In the genomic region with DNA sequence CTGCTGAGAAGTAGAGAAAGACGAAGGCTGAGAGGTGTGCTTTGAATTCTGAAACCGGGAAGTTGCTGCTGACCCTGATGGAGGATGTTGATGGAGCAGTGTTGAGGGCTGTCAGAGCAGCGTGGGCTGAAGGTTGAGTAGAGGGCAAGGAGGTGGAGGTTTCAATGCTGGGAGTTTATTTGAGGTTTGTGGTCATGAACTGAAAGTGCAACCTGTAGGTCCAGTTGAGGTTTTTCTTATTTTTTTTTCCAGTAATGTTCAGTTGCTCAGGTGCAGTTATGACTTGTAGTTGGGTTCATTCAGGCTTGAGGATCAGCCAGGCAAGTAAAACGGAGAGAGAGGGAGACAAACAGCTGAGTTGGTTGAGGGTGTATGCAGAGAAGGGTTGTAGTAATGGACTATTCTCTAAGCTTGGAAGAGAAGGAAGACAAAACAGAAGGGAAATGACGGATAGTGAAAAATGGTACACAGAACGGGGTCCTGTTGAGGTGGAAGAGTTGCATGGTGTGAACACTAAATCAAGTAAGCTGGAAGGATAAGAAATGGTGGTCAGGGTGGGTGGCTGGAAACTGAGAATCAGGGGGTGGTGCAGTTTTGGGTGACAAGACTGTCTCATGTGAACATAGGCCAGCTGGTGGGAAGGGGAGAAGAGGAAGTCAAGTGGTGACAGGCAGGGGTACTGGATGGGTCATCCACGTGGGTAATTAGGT, we compare ENCODE assay signal across 9 cellular contexts. TPM values are rescaled to one million over a fixed set of nuclear protein-coding genes. Genes with fewer than 3 reads are reported as not detected.
DNase-seq lines count a peak whose midpoint lies in the region; ATAC-seq and TF ChIP-seq lines count a peak whose summit lies in the region.
"Had no signal": no experiment of that assay in that cellular context is flagged by ENCODE, and none has a peak within 500 bp of the region (broad histone marks: within the 10 kb centered on the region; RNA-seq: fewer than 3 reads in every experiment).

No MANE protein-coding gene starts in this region.

- no peaks in the 10 kb centered on the region for H4K20me1 ChIP-seq in neural progenitor cell (ENCODE audit: low read depth)

- POLR2A ChIA-PET in CD8-positive, alpha-beta memory T cell (lab: Charles Lee): interaction anchor here (0.9 kb wide), 1 partner anchor 9 kb away, joined by 3 read pairs; no protein-coding TSS in a partner anchor

- H3K27me3 Mint-ChIP-seq in CD8-positive, alpha-beta memory T cell: peaks cover 0 to 5% of the 10 kb centered on the region in 2 donors
- peaks cover 4% of the 10 kb centered on the region for H3K27me3 Mint-ChIP-seq in activated naive CD8-positive, alpha-beta T cell treated with anti-CD3 and anti-CD28 coated beads, Interleukin-2, amount 50 U/mL, for 24 hours
- peaks cover 2% of the 10 kb centered on the region for H3K27me3 Mint-ChIP-seq in neural progenitor cell (ENCODE audit: insufficient read depth, low read depth)

- H3K9ac ChIP-seq in neural progenitor cell: no peak overlapping the region

- no peaks in the 10 kb centered on the region for H3K79me2 ChIP-seq in neural progenitor cell (ENCODE audit: low read depth)

- no peaks in the 10 kb centered on the region for H3K36me3 Mint-ChIP-seq in CD8-positive, alpha-beta memory T cell
- H3K36me3 Mint-ChIP-seq in activated naive CD8-positive, alpha-beta T cell treated with anti-CD3 and anti-CD28 coated beads, Interleukin-2, amount 50 U/mL, for 24 hours (ENCODE audit: low read depth): no peaks in the 10 kb centered on the region
- H3K36me3 Mint-ChIP-seq in neural progenitor cell: no peaks in the 10 kb centered on the region
- H3K36me3 Mint-ChIP-seq: brain had no signal

- H3K4me2 ChIP-seq in neural progenitor cell: no peak overlapping the region

- CTCF ChIA-PET in CD8-positive, alpha-beta memory T cell (lab: Charles Lee): no interaction called here

- TF ChIP-seq CTCF in neural progenitor cell (IDR thresholded peaks at IDR 0.05): no peak

- intact Hi-C loops in Right ventricle myocardium inferior (cut with DNase I): no loop called here

- H3F3A ChIP-seq in neural progenitor cell (ENCODE audit: low read depth): no peaks in the 10 kb centered on the region

- H3K9me3 Mint-ChIP-seq in CD8-positive, alpha-beta memory T cell: no peaks in the 10 kb centered on the region
- H3K9me3 Mint-ChIP-seq in activated naive CD8-positive, alpha-beta T cell treated with anti-CD3 and anti-CD28 coated beads, Interleukin-2, amount 50 U/mL, for 24 hours: no peaks in the 10 kb centered on the region
- H3K9me3 Mint-ChIP-seq in neural progenitor cell: no peaks in the 10 kb centered on the region
- H3K9me3 Mint-ChIP-seq: brain had no signal

- ATAC-seq in GM21367 (IDR thresholded peaks at IDR 0.05; ENCODE audit: unreplicated experiment) (peak; percentile 54), HG03571 (IDR thresholded peaks at IDR 0.05; ENCODE audit: unreplicated experiment) (peak; percentile 80), Right ventricle myocardium inferior (no peak)
- ATAC-seq in activated naive CD8-positive, alpha-beta T cell treated with anti-CD3 and anti-CD28 coated beads, Interleukin-2, amount 50 U/mL, for 24 hours: peak; percentile 89

- peaks cover 16 to 32% (median 22%) of the 10 kb centered on the region in 3 donors for H3K4me1 Mint-ChIP-seq in CD8-positive, alpha-beta memory T cell
- peaks cover 25% of the 10 kb centered on the region for H3K4me1 Mint-ChIP-seq in activated naive CD8-positive, alpha-beta T cell treated with anti-CD3 and anti-CD28 coated beads, Interleukin-2, amount 50 U/mL, for 24 hours
- H3K4me1 Mint-ChIP-seq in neural progenitor cell: no peaks in the 10 kb centered on the region
- H3K4me1 Mint-ChIP-seq: brain had no signal

- peak in 1 of 5 donors; percentile 38 for DNase-seq in CD8-positive, alpha-beta memory T cell
- peak; percentile 70 for DNase-seq in activated naive CD8-positive, alpha-beta T cell treated with anti-CD3 and anti-CD28 coated beads, Interleukin-2, amount 50 U/mL, for 24 hours
- DNase-seq in neural progenitor cell (ENCODE audit: low spot score) (no peak), foreskin melanocyte (no peak), globus pallidus (ENCODE audit: low spot score) (no peak), Right ventricle myocardium inferior (ENCODE audit: missing footprints) (no peak)

- no peak overlapping the region for H3K27ac ChIP-seq in CD8-positive, alpha-beta memory T cell (ENCODE audit: low read depth, low read length)
- no peak overlapping the region for H3K27ac ChIP-seq in neural progenitor cell

- no peaks in the 10 kb centered on the region for H3K9me3 ChIP-seq in CD8-positive, alpha-beta memory T cell (ENCODE audit: low read length)
- no peaks in the 10 kb centered on the region for H3K9me3 ChIP-seq in neural progenitor cell (ENCODE audit: low read depth)

- peak overlapping the region; percentile 31 to 89 (median 74) for H3K27ac Mint-ChIP-seq in CD8-positive, alpha-beta memory T cell
- peak overlapping the region; percentile 82 for H3K27ac Mint-ChIP-seq in activated naive CD8-positive, alpha-beta T cell treated with anti-CD3 and anti-CD28 coated beads, Interleukin-2, amount 50 U/mL, for 24 hours
- H3K27ac Mint-ChIP-seq in neural progenitor cell: no peak overlapping the region
- H3K27ac Mint-ChIP-seq: brain had no signal

- no peak overlapping the region for H2AFZ ChIP-seq in neural progenitor cell (replicated peaks)

- H3K4me1 ChIP-seq in CD8-positive, alpha-beta memory T cell (ENCODE audit: insufficient read depth, low read length): peaks cover 9% of the 10 kb centered on the region
- no peaks in the 10 kb centered on the region for H3K4me1 ChIP-seq in neural progenitor cell

- no peaks in the 10 kb centered on the region for H3K27me3 ChIP-seq in CD8-positive, alpha-beta memory T cell (ENCODE audit: insufficient read depth, low read length, poor library complexity, severe bottlenecking)
- no peaks in the 10 kb centered on the region for H3K27me3 ChIP-seq in neural progenitor cell

- no peak overlapping the region for H3K4me3 ChIP-seq in CD8-positive, alpha-beta memory T cell (ENCODE audit: low read length)
- H3K4me3 ChIP-seq in neural progenitor cell: no peak overlapping the region

- H3K4me3 Mint-ChIP-seq in CD8-positive, alpha-beta memory T cell: peak overlapping the region; percentile 17 to 62 (median 55)
- peak overlapping the region; percentile 55 for H3K4me3 Mint-ChIP-seq in activated naive CD8-positive, alpha-beta T cell treated with anti-CD3 and anti-CD28 coated beads, Interleukin-2, amount 50 U/mL, for 24 hours
- H3K4me3 Mint-ChIP-seq in neural progenitor cell: no peak overlapping the region
- H3K4me3 Mint-ChIP-seq: brain had no signal

- no peaks in the 10 kb centered on the region for H3K36me3 ChIP-seq in CD8-positive, alpha-beta memory T cell (ENCODE audit: insufficient read depth, low read length)
- H3K36me3 ChIP-seq in neural progenitor cell: no peaks in the 10 kb centered on the region

RNA-seq across cellular contexts. Expression of gene UBE2G1, which starts 8.7 kb away (rescaled TPM):
- total RNA-seq in CD8-positive, alpha-beta memory T cell: 10 to 100 TPM; 54.9 to 68.0 TPM
- 66.6 TPM for polyA plus RNA-seq in CD8-positive, alpha-beta memory T cell
- 71.4 and 88.5 TPM in 2 replicates for total RNA-seq in neural progenitor cell (ENCODE audit: low replicate concordance)
- 106 TPM for total RNA-seq in Right ventricle myocardium inferior

RNA-seq across cellular contexts. Expression of gene SPNS3, which starts 58.5 kb away (rescaled TPM):
- total RNA-seq in CD8-positive, alpha-beta memory T cell: 1 to 10 TPM; 7.3 to 7.5 TPM
- 10.0 TPM for polyA plus RNA-seq in CD8-positive, alpha-beta memory T cell
- total RNA-seq in neural progenitor cell (ENCODE audit: low replicate concordance): not detected in 2 replicates
- 0.35 TPM for total RNA-seq in Right ventricle myocardium inferior
